21 cellular contexts compared by ENCODE assay signal in the genomic region with DNA sequence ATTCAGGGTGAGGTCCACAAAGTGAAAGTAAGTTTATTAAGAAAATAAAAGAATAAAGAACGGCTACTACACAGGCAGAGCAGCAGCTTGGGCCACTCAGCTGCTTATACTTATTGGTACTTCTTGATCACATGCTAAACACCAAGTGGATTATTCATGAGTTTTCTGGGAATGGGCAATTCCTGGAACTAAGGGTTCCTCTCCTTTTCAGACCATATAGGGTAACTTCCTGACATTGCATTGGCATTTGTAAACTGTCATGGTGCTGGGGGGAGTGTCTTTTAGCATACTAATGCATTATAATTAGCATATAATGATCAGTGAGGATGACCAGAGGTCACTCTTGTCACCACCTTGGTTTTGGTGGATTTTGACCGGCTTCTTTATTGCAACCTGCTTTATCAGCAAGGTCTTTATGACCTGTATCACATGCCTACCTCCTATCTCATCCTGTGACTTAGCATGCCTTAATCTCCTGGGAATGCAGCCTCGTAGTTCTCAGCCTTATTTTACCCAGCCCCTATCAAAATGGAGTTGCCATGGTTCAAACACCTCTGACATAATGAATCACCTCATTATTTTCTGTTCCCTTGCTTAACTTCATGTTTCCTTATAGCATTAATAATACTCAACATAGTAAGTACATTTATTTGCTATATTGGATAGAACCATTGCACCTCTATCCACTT.
"Had no signal": no experiment of that assay in that cellular context is flagged by ENCODE, and none has a peak within 500 bp of the region (broad histone marks: within the 10 kb centered on the region; RNA-seq: fewer than 3 reads in every experiment).

No MANE protein-coding gene starts in this region.

- H3K9ac ChIP-seq: neural progenitor cell had no signal

- H3K36me3 ChIP-seq: left lung, neural progenitor cell, transverse colon had no signal

- H3K27me3 ChIP-seq: body of pancreas, left lung, neural progenitor cell, transverse colon had no signal

- ATAC-seq: body of pancreas; left lung; naive thymus-derived CD4-positive, alpha-beta T cell; sciatic nerve; stimulated activated naive B cell treated with anti-CD40 and anti-IgM and Interleukin-4, amounts not matched to agents 10 μg/mL and 1 μg/mL and 100 μg/mL, for 72 hours had no signal

- H3K4me2 ChIP-seq: neural progenitor cell, smooth muscle cell had no signal

- H3K27ac ChIP-seq: body of pancreas, left lung, neural progenitor cell, transverse colon had no signal

- H3K4me1 ChIP-seq: body of pancreas, left lung, neural progenitor cell, transverse colon had no signal

- H2AFZ ChIP-seq: neural progenitor cell had no signal

- H3K9me3 ChIP-seq: body of pancreas, left lung, transverse colon had no signal

- FAIRE-seq: endometrium, urothelium cell line had no signal

- H3K4me3 ChIP-seq: body of pancreas, left lung, lung, neural progenitor cell, smooth muscle cell, transverse colon had no signal

- DNase-seq: activated CD4-positive, alpha-beta memory T cell treated with anti-CD3 and anti-CD28 coated beads, Interleukin-2, amount 10 ng/mL, durations not matched to agents 7 days and 5 days; activated CD4-positive, alpha-beta T cell treated with anti-CD3 and anti-CD28 coated beads, Interleukin-2, amount 10 ng/mL, durations not matched to agents 24 days and 14 days; activated gamma-delta T cell treated with Interleukin-2 at 50 U/mL for 16 hours; activated T-cell treated with anti-CD3 and anti-CD28 coated beads for 4 hours; anterior cingulate cortex; body of pancreas; immature natural killer cell; kidney glomerular epithelial cell; left lung; naive thymus-derived CD4-positive, alpha-beta T cell; posterior cingulate gyrus; stimulated activated CD4-positive, alpha-beta T cell treated with anti-CD3 and anti-CD28 coated beads, Interleukin-2, amount 100 ng/mL, for 48 hours; stimulated activated CD8-positive, alpha-beta memory T cell treated with anti-CD3 and anti-CD28 coated beads, Interleukin-4, amount 100 ng/mL, for 48 hours; stimulated activated naive B cell treated with anti-CD40 and anti-IgM and Interleukin-4, amounts not matched to agents 10 μg/mL and 1 μg/mL and 100 μg/mL, for 72 hours; transverse colon had no signal
